8 cellular contexts compared by ENCODE assay signal in genomic region chr12:12899530-12900380, GRCh38. TPM values are rescaled to one million over a fixed set of nuclear protein-coding genes. Genes with fewer than 3 reads are reported as not detected.
A peak's percentile ranks its signal among the peaks of the same experiment; 100 is the strongest.
DNase-seq lines count a peak whose midpoint lies in the region; ATAC-seq lines count a peak whose summit lies in the region.

No MANE protein-coding gene starts in this region.

- no peaks in the 10 kb centered on the region for H3K9me3 Mint-ChIP-seq in effector memory CD8-positive, alpha-beta T cell
- no peaks in the 10 kb centered on the region for H3K9me3 Mint-ChIP-seq in stimulated activated memory B cell treated with anti-CD40 and anti-IgM and Interleukin-4, amounts not matched to agents 10 μg/mL and 1 μg/mL and 100 μg/mL, for 72 hours

- ATAC-seq in HG03342 (IDR thresholded peaks at IDR 0.05; ENCODE audit: unreplicated experiment): peak; percentile 66
- no peak for ATAC-seq in effector memory CD8-positive, alpha-beta T cell (replicated peaks)
- ATAC-seq in stimulated activated memory B cell treated with anti-CD40 and anti-IgM and Interleukin-4, amounts not matched to agents 10 μg/mL and 1 μg/mL and 100 μg/mL, for 72 hours: no peak

- no peak overlapping the region for H3K27ac Mint-ChIP-seq in effector memory CD8-positive, alpha-beta T cell
- no peak overlapping the region for H3K27ac Mint-ChIP-seq in stimulated activated memory B cell treated with anti-CD40 and anti-IgM and Interleukin-4, amounts not matched to agents 10 μg/mL and 1 μg/mL and 100 μg/mL, for 72 hours

- no peak overlapping the region for H3K4me3 Mint-ChIP-seq in effector memory CD8-positive, alpha-beta T cell
- no peak overlapping the region for H3K4me3 Mint-ChIP-seq in stimulated activated memory B cell treated with anti-CD40 and anti-IgM and Interleukin-4, amounts not matched to agents 10 μg/mL and 1 μg/mL and 100 μg/mL, for 72 hours

- no peaks in the 10 kb centered on the region for H3K4me1 Mint-ChIP-seq in effector memory CD8-positive, alpha-beta T cell (ENCODE audit: low read depth in 2 of 2)
- peaks cover 9% of the 10 kb centered on the region for H3K4me1 Mint-ChIP-seq in stimulated activated memory B cell treated with anti-CD40 and anti-IgM and Interleukin-4, amounts not matched to agents 10 μg/mL and 1 μg/mL and 100 μg/mL, for 72 hours

- peaks cover 25 to 59% of the 10 kb centered on the region in 2 donors for H3K27me3 Mint-ChIP-seq in effector memory CD8-positive, alpha-beta T cell
- peaks cover 77% of the 10 kb centered on the region for H3K27me3 Mint-ChIP-seq in stimulated activated memory B cell treated with anti-CD40 and anti-IgM and Interleukin-4, amounts not matched to agents 10 μg/mL and 1 μg/mL and 100 μg/mL, for 72 hours

- peak; percentile 53 for DNase-seq in activated T-cell treated with anti-CD3 and anti-CD28 coated beads for 48 hours (ENCODE audit: low read depth)
- DNase-seq in activated T-cell treated with anti-CD3 and anti-CD28 coated beads, Interleukin-2, amount 50 U/mL, for 1 hour: no peak
- DNase-seq in amniotic stem cell (lab: John Stamatoyannopoulos, UW): peak; percentile 68
- peak; percentile 69 for DNase-seq in myocyte (ENCODE audit: low read depth)
- DNase-seq in effector memory CD8-positive, alpha-beta T cell: no peak
- DNase-seq in ecto neural progenitor cell (ENCODE audit: low spot score): no peak

- no peaks in the 10 kb centered on the region for H3K36me3 Mint-ChIP-seq in effector memory CD8-positive, alpha-beta T cell (ENCODE audit: insufficient read depth)
- no peaks in the 10 kb centered on the region for H3K36me3 Mint-ChIP-seq in stimulated activated memory B cell treated with anti-CD40 and anti-IgM and Interleukin-4, amounts not matched to agents 10 μg/mL and 1 μg/mL and 100 μg/mL, for 72 hours

RNA-seq across cellular contexts. Expression of gene GPRC5A, which starts 8.4 kb away (rescaled TPM):
- 0.42 and 1.4 TPM in 2 replicates for total RNA-seq in myocyte
- 0.33 TPM for polyA plus RNA-seq in myocyte (2012)

RNA-seq across cellular contexts. Expression of gene GPRC5D, which starts 52.2 kb away (rescaled TPM):
- total RNA-seq in myocyte: not detected in 2 replicates
- 0.13 TPM for polyA plus RNA-seq in myocyte (2012)

Comparison
In these comparisons a context has a peak if more than half of its experiments do, and no peak if none do; other contexts are left out.
1. DNase-seq: peak in activated T-cell treated with anti-CD3 and anti-CD28 coated beads for 48 hours (single experiment), amniotic stem cell (single experiment) and myocyte (single experiment); none in activated T-cell treated with anti-CD3 and anti-CD28 coated beads, Interleukin-2, amount 50 U/mL, for 1 hour (single experiment), effector memory CD8-positive, alpha-beta T cell (0 of 3) and ecto neural progenitor cell (single experiment).